In the genomic region with DNA sequence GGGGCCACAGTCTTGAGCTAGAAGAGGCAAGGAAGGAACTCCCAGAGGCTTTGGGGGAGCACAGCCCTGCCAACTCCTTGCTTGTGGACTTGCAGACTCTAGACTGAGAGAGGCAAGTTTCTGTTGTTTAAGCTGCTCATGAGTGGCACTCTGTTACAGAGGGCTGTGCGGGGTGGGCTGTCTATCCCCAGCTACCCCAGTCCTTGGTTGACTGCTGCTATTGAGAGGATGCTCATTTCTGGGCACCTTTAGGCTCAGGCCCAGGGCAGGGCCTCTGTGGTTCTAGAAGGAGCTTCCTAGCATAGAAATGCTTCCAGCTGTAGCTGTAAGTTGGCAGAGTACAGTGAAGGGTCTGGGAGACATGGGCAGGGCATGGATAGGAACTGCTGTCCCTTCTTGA, we compare ENCODE assay signal across 26 cellular contexts.
"Had no signal": no experiment of that assay in that cellular context is flagged by ENCODE, and none has a peak within 500 bp of the region (broad histone marks: within the 10 kb centered on the region; RNA-seq: fewer than 3 reads in every experiment).

No MANE protein-coding gene starts in this region.

- DNase-seq: stimulated activated CD4-positive, alpha-beta T cell treated with anti-CD3 and anti-CD28 coated beads, Interleukin-2, amount 100 ng/mL, for 48 hours; stimulated activated CD4-positive, alpha-beta T cell treated with anti-CD3 and anti-CD28 coated beads, Interleukin-4, amount 100 ng/mL, for 1 hour; stimulated activated CD4-positive, alpha-beta T cell treated with anti-CD3 and anti-CD28 coated beads, Interleukin-4, amount 100 ng/mL, for 24 hours; stimulated activated CD4-positive, alpha-beta T cell treated with anti-CD3 and anti-CD28 coated beads, Interleukin-4, amount 100 ng/mL, for 4 hours; stimulated activated CD8-positive, alpha-beta memory T cell treated with anti-CD3 and anti-CD28 coated beads, Interleukin-4, amount 100 ng/mL, for 48 hours; stimulated activated naive B cell treated with anti-CD40 and anti-IgM and Interleukin-4, amounts not matched to agents 10 μg/mL and 1 μg/mL and 100 μg/mL, for 72 hours; stimulated activated naive CD4-positive, alpha-beta T cell; stimulated activated naive CD4-positive, alpha-beta T cell treated with Interleukin-2 at 50 U/mL for 16 hours; stimulated activated naive CD8-positive, alpha-beta T cell treated with anti-CD3 and anti-CD28 coated beads, Interleukin-15, amount 100 ng/mL, for 72 hours; stimulated activated naive CD8-positive, alpha-beta T cell treated with anti-CD3 and anti-CD28 coated beads, Interleukin-15, Interleukin-2, amounts not matched to agents 100 U/mL and 50 U/mL, for 24 hours; stomach; substantia nigra; testis; thyroid gland; tibial artery; transverse colon; trophoblast cell; upper lobe of left lung; upper lobe of right lung; uterus had no signal

- H3K27ac ChIP-seq: stomach, suprapubic skin, testis, thoracic aorta, thyroid gland, tibial artery, tibial nerve, transverse colon, upper lobe of left lung, upper lobe of right lung, uterus, vagina had no signal

- H3K9me3 ChIP-seq: suprapubic skin, testis, thoracic aorta, thyroid gland, tibial artery, transverse colon, upper lobe of right lung, uterus, vagina had no signal

- H3K36me3 ChIP-seq: stomach, suprapubic skin, thoracic aorta, thyroid gland, tibial artery, tibial nerve, transverse colon, upper lobe of left lung, upper lobe of right lung, uterus, vagina had no signal

- H3K4me3 ChIP-seq: stomach, suprapubic skin, testis, thoracic aorta, thyroid gland, tibial artery, tibial nerve, transverse colon, upper lobe of left lung, upper lobe of right lung, uterus, vagina had no signal

- H3K27me3 ChIP-seq: stomach, suprapubic skin, testis, thyroid gland, tibial artery, tibial nerve, transverse colon, upper lobe of left lung, upper lobe of right lung, uterus, vagina had no signal

- H3K4me1 ChIP-seq: stomach, suprapubic skin, testis, thyroid gland, tibial artery, tibial nerve, transverse colon, upper lobe of left lung, upper lobe of right lung, uterus, vagina had no signal

- ATAC-seq: stimulated activated effector memory CD8-positive, alpha-beta T cell treated with anti-CD3 and anti-CD28 coated beads, Interleukin-12 subunit alpha, Interleukin-12 subunit beta, amount 100 ng/mL, for 72 hours; stimulated activated memory B cell treated with anti-CD40 and anti-IgM and Interleukin-4, amounts not matched to agents 10 μg/mL and 1 μg/mL and 100 μg/mL, for 72 hours; stimulated activated naive B cell treated with anti-CD40 and anti-IgM and Interleukin-4, amounts not matched to agents 10 μg/mL and 1 μg/mL and 100 μg/mL, for 72 hours; stimulated activated naive CD8-positive, alpha-beta T cell treated with anti-CD3 and anti-CD28 coated beads, Interleukin-15, amount 100 ng/mL, for 72 hours; stimulated activated naive CD8-positive, alpha-beta T cell treated with anti-CD3 and anti-CD28 coated beads, Interleukin-15, Interleukin-2, amounts not matched to agents 100 U/mL and 50 U/mL, for 24 hours; upper lobe of right lung had no signal
